ENCODE assay signal across 9 cellular contexts in genomic region chr9:18632624-18633407, GRCh38.
DNase-seq lines count a peak whose midpoint lies in the region; ATAC-seq and TF ChIP-seq lines count a peak whose summit lies in the region.
"Had no signal": no experiment of that assay in that cellular context is flagged by ENCODE, and none has a peak within 500 bp of the region (broad histone marks: within the 10 kb centered on the region; RNA-seq: fewer than 3 reads in every experiment).

No MANE protein-coding gene starts in this region.

- no peaks in the 10 kb centered on the region for H3K36me3 ChIP-seq in sigmoid colon

- peak overlapping the region; percentile 10 to 66 (median 48) for H3K27ac ChIP-seq in sigmoid colon
- H3K27ac ChIP-seq in caudate nucleus (ENCODE audit: low read depth, low read length), result no peak overlapping the region

- H3K4me3 ChIP-seq in astrocyte of the cerebellum (ENCODE audit: low read depth, low read length) (no peak overlapping the region), sigmoid colon (no peak overlapping the region)

- in situ Hi-C loops in astrocyte of the cerebellum (cut with HindIII; ENCODE audit: low sequenced_read_pairs), result no loop called here

- WGBS in sigmoid colon, 2 donors, result 57 to 58% methylated on average over 5 of the region's 5 CpGs

- H3K27me3 ChIP-seq in sigmoid colon, result no peaks in the 10 kb centered on the region

- no peak for TF ChIP-seq CTCF in astrocyte of the cerebellum (IDR thresholded peaks at IDR 0.05; ENCODE audit: low read depth, low read length, missing control alignments)
- TF ChIP-seq CTCF in sigmoid colon (IDR thresholded peaks at IDR 0.05), result no peak

- peaks cover 0 to 13% (median 3%) of the 10 kb centered on the region in 4 donors for H3K4me1 ChIP-seq in sigmoid colon

- ATAC-seq in Right ventricle myocardium superior (ENCODE audit: poor library complexity), result peak; percentile 58
- ATAC-seq in HG02981 (IDR thresholded peaks at IDR 0.05; ENCODE audit: unreplicated experiment), result no peak
- ATAC-seq in GM21390 (IDR thresholded peaks at IDR 0.05; ENCODE audit: unreplicated experiment), result no peak
- no peak for ATAC-seq in GM21515 (IDR thresholded peaks at IDR 0.05; ENCODE audit: unreplicated experiment)

- no peak for TF ChIP-seq EP300 in sigmoid colon (IDR thresholded peaks at IDR 0.05)

- no peak for TF ChIP-seq POLR2A in sigmoid colon (IDR thresholded peaks at IDR 0.05)

- DNase-seq in GM04503 (ENCODE audit: low read depth) (peak; percentile 58), astrocyte of the cerebellum (ENCODE audit: low read depth) (peak; percentile 64), Right ventricle myocardium superior (peak; percentile 45), sigmoid colon (no peak), caudate nucleus (lab: John Stamatoyannopoulos, UW) (no peak)
- DNase-seq: NCI-H1048 had no signal

- intact Hi-C loops in Right ventricle myocardium superior (cut with DNase I), result no loop called here
- intact Hi-C loops in sigmoid colon (cut with DNase I), result no loop called here

- H3K9me3 ChIP-seq in sigmoid colon, result peaks cover 0 to 3% (median 0%) of the 10 kb centered on the region in 4 donors

Comparison
In these comparisons a context has a peak if more than half of its experiments do, and no peak if none do; other contexts are left out.
1. DNase-seq: peak in GM04503 (single experiment), astrocyte of the cerebellum (single experiment) and Right ventricle myocardium superior (single experiment); none in sigmoid colon (single experiment) and caudate nucleus (0 of 61).